21 cellular contexts compared by ENCODE assay signal in the genomic region with DNA sequence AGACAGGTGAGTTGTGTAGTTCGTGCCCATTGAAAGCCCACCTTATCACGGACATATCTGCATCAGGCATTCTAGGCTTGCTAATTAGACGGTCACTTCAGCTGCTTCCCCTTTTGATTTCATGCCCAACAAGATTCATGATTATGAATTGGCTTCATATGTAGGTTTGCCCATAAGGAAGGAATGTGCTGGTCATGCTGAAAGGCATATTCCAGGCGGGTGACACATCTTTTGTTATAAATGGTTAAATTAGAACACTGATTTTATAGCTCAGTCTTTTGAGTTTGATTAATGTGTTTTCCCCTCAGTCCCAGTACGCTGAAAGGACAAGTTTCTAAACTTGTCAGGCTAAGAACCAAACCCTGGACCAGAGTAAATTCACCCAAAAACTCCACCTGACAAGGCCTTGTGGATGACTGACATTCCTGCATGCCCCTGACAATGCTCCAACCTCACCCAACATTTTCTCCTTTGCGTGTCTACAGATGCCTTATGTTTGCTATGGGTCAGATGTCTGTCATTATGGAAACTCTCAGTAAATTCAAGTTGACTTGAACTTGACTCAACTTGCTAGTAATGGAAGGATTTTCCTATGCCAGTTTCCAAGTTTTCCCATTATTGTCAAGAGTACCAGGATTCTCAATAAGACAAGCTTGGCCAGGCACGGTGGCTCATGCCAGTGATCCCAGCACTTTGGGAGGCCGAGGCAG.
DNase-seq lines count a peak whose midpoint lies in the region; ATAC-seq and TF ChIP-seq lines count a peak whose summit lies in the region.
"Had no signal": no experiment of that assay in that cellular context is flagged by ENCODE, and none has a peak within 500 bp of the region (broad histone marks: within the 10 kb centered on the region; RNA-seq: fewer than 3 reads in every experiment).

No MANE protein-coding gene starts in this region.

- intact Hi-C loops in esophagus squamous epithelium (cut with DNase I) = no loop called here

- H3K27ac ChIP-seq in RWPE2 (ENCODE audit: poor library complexity, severe bottlenecking) = peak overlapping the region; percentile 95
- peak overlapping the region; percentile 87 for H3K27ac ChIP-seq in epithelial cell of prostate
- H3K27ac ChIP-seq in esophagus squamous epithelium = no peak overlapping the region
- H3K27ac ChIP-seq: PC-9 had no signal

- H3K36me3 ChIP-seq in RWPE2 (ENCODE audit: low read depth) = no peaks in the 10 kb centered on the region
- H3K36me3 ChIP-seq in esophagus squamous epithelium = no peaks in the 10 kb centered on the region
- H3K36me3 ChIP-seq: HAP-1 had no signal

- ATAC-seq in RWPE2 (ENCODE audit: low read depth) = peak; percentile 21; the same call in 2 of the 3 replicates
- no peak for ATAC-seq in GM18517 (IDR thresholded peaks at IDR 0.05; ENCODE audit: unreplicated experiment)
- ATAC-seq: CD8-positive, alpha-beta T cell; GM23338; T-cell had no signal

- DNase-seq in HPDE6-E6E7 (ENCODE audit: extremely low spot score) (peak; percentile 16), RWPE2 (ENCODE audit: low spot score) (no peak), epithelial cell of prostate (ENCODE audit: low read depth, low spot score) (peak; percentile 26), esophagus squamous epithelium (lab: John Stamatoyannopoulos, UW) (no peak), cerebellar cortex (ENCODE audit: low spot score) (no peak)
- no peak for DNase-seq in activated CD4-positive, alpha-beta T cell treated with anti-CD3 and anti-CD28 coated beads for 1 hour
- DNase-seq: C1 segment of cervical spinal cord; Caco-2; CD8-positive, alpha-beta T cell; MV-4-11; NCI-H1105; NCI-H1436 treated with DMSO at 0.1 percent for 48 hours; NCI-H187 treated with DMSO at 0.1 percent for 48 hours; NCI-H524; NCI-H774; PC-9; SHP77; T-cell had no signal

- H3K27me3 ChIP-seq in RWPE2 (ENCODE audit: insufficient read depth, poor library complexity, severe bottlenecking) (no peaks in the 10 kb centered on the region), esophagus squamous epithelium (no peaks in the 10 kb centered on the region)

- 46 to 52% methylated on average over 8 of the region's 8 CpGs for WGBS in esophagus squamous epithelium, 2 donors

- no peak for TF ChIP-seq CTCF in RWPE2 (IDR thresholded peaks at IDR 0.05; ENCODE audit: poor library complexity, severe bottlenecking)
- TF ChIP-seq CTCF in esophagus squamous epithelium (IDR thresholded peaks at IDR 0.05) = no peak

- no peak overlapping the region for H3K4me3 ChIP-seq in RWPE2 (ENCODE audit: severe bottlenecking)
- H3K4me3 ChIP-seq in esophagus squamous epithelium = no peak overlapping the region
- H3K4me3 ChIP-seq: GM23338, HAP-1, PC-9 had no signal

- peaks cover 63% of the 10 kb centered on the region for H3K4me1 ChIP-seq in RWPE2 (ENCODE audit: insufficient read depth, poor library complexity, severe bottlenecking)
- peaks cover 0 to 22% (median 4%) of the 10 kb centered on the region in 3 donors for H3K4me1 ChIP-seq in esophagus squamous epithelium
- H3K4me1 ChIP-seq: Caco-2, HAP-1 had no signal

- TF ChIP-seq POLR2A in esophagus squamous epithelium (IDR thresholded peaks at IDR 0.05) = no peak

- H3K9me3 ChIP-seq in RWPE2 (ENCODE audit: severe bottlenecking) (no peaks in the 10 kb centered on the region), esophagus squamous epithelium (no peaks in the 10 kb centered on the region)
- H3K9me3 ChIP-seq: Caco-2, HAP-1 had no signal

Comparison
In these comparisons a context has a peak if more than half of its experiments do, and no peak if none do; other contexts are left out.
1. DNase-seq: peak in HPDE6-E6E7 (single experiment) and epithelial cell of prostate (single experiment); none in RWPE2 (single experiment), activated CD4-positive, alpha-beta T cell treated with anti-CD3 and anti-CD28 coated beads for 1 hour (single experiment), esophagus squamous epithelium (single experiment) and cerebellar cortex (single experiment).
2. H3K27ac ChIP-seq: peak in RWPE2 (single experiment) and epithelial cell of prostate (single experiment); none in esophagus squamous epithelium (0 of 4).